ENCODE assay signal across 15 cellular contexts in the genomic region with DNA sequence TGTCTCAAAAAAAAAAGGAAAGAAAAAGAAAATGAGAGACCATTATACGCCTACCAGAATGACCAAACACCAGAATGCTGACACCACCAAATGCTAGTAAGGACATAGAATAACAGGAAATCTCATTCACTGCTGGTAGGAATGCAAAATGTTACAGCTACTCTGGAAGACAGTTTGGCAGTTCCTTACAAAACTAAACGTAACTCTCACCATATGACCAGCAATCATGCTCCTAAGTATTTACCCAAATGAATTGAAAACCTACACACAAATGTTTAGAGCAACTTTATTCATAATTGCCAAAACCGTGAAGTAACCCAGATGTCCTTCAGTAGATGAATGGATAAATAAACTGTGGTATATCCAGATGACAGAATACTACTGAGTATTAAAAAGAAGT. TPM values are rescaled to one million over a fixed set of nuclear protein-coding genes. Genes with fewer than 3 reads are reported as not detected.
A peak's percentile ranks its signal among the peaks of the same experiment; 100 is the strongest.
DNase-seq lines count a peak whose midpoint lies in the region; ATAC-seq and TF ChIP-seq lines count a peak whose summit lies in the region.
"Had no signal": no experiment of that assay in that cellular context is flagged by ENCODE, and none has a peak within 500 bp of the region (broad histone marks: within the 10 kb centered on the region; RNA-seq: fewer than 3 reads in every experiment).

No MANE protein-coding gene starts in this region.

- WGBS in transverse colon (ENCODE audit: low coverage in 1 of 2), 2 donors, result 60 to 75% methylated on average over 1 to 3 of the region's 3 CpGs

- DNase-seq in dermis blood vessel endothelial cell, result peak; percentile 60
- DNase-seq in left lung, result no peak
- DNase-seq in transverse colon, result no peak
- no peak for DNase-seq in activated CD4-positive, CD25-positive, alpha-beta regulatory T cell (lab: John Stamatoyannopoulos, UW)
- no peak for DNase-seq in NCI-H2081 treated with DMSO at 0.1 percent for 48 hours (lab: John Stamatoyannopoulos, UW)
- DNase-seq: activated CD4-positive, alpha-beta T cell treated with anti-CD3 and anti-CD28 coated beads for 36 hours; activated naive CD8-positive, alpha-beta T cell treated with anti-CD3 and anti-CD28 coated beads for 36 hours; CD4-positive, CD25-positive, alpha-beta regulatory T cell; heart right ventricle; NCI-H446; posterior cingulate gyrus; substantia nigra; T1000 had no signal

- H3K4me3 ChIP-seq in Loucy (ENCODE audit: low read length, poor library complexity, severe bottlenecking) (no peak overlapping the region), left lung (no peak overlapping the region), transverse colon (no peak overlapping the region)
- H3K4me3 ChIP-seq: heart right ventricle had no signal

- intact Hi-C loops in left lung (cut with DNase I), result no loop called here
- intact Hi-C loops in transverse colon (cut with DNase I; ENCODE audit: low total_unique reads), result no loop called here

- H3K36me3 ChIP-seq in Loucy (ENCODE audit: insufficient read depth, low read length), result no peaks in the 10 kb centered on the region
- H3K36me3 ChIP-seq in left lung, result peaks cover 0 to 6% of the 10 kb centered on the region in 2 donors
- H3K36me3 ChIP-seq in transverse colon, result no peaks in the 10 kb centered on the region
- H3K36me3 ChIP-seq: heart right ventricle had no signal

- TF ChIP-seq POLR2A in transverse colon (IDR thresholded peaks at IDR 0.05), result peak; percentile 10

- H3K79me2 ChIP-seq in Loucy (ENCODE audit: insufficient read depth, low read length), result peaks cover 97% of the 10 kb centered on the region

- no peak overlapping the region for H2AFZ ChIP-seq in Loucy (ENCODE audit: low read length)

- H3K4me1 ChIP-seq in Loucy (ENCODE audit: insufficient read depth, low read length, poor library complexity, severe bottlenecking), result peaks cover 50% of the 10 kb centered on the region
- H3K4me1 ChIP-seq in left lung, result peaks cover 9 to 48% of the 10 kb centered on the region in 2 donors
- peaks cover 9 to 63% (median 30%) of the 10 kb centered on the region in 4 donors for H3K4me1 ChIP-seq in transverse colon

- peak overlapping the region; percentile 27 to 34 for H3K27ac ChIP-seq in left lung
- H3K27ac ChIP-seq in transverse colon, result peak overlapping the region; percentile 33 to 68 (median 60)

- in situ Hi-C loops in transverse colon (cut with MboI; ENCODE audit: low pct_ligation_motif_present in 1 of 4, low pct_unique_long_range_greater_than_20kb in 1 of 4, low sequenced_read_pairs in 3 of 4), result no loop called here

- H3K9me3 ChIP-seq in Loucy (ENCODE audit: insufficient read depth, low read depth, low read length) (no peaks in the 10 kb centered on the region), left lung (no peaks in the 10 kb centered on the region), transverse colon (no peaks in the 10 kb centered on the region)
- H3K9me3 ChIP-seq: heart right ventricle had no signal

- TF ChIP-seq CTCF in Loucy (conservative IDR thresholded peaks at IDR 0.05; ENCODE audit: low read length) (no peak), left lung (IDR thresholded peaks at IDR 0.05) (no peak), transverse colon (IDR thresholded peaks at IDR 0.05) (peak in 1 of 5 experiments; percentile 14)

- no peak overlapping the region for H3K9ac ChIP-seq in Loucy (ENCODE audit: low read depth, low read length, poor library complexity, severe bottlenecking)

- no peaks in the 10 kb centered on the region for H3K9me2 ChIP-seq in Loucy (replicated peaks; ENCODE audit: low read depth, low read length)

- ATAC-seq in left lung (peak; percentile 20), HG03571 (IDR thresholded peaks at IDR 0.05; ENCODE audit: unreplicated experiment) (no peak)
- ATAC-seq: activated CD4-positive, alpha-beta T cell treated with anti-CD3 and anti-CD28 coated beads for 36 hours had no signal

- TF ChIP-seq EP300 in transverse colon (IDR thresholded peaks at IDR 0.05; ENCODE audit: low read depth), result no peak

- H3K27me3 ChIP-seq in Loucy (ENCODE audit: insufficient read depth, low read length, poor library complexity, severe bottlenecking), result no peaks in the 10 kb centered on the region
- no peaks in the 10 kb centered on the region for H3K27me3 ChIP-seq in left lung
- no peaks in the 10 kb centered on the region for H3K27me3 ChIP-seq in transverse colon
- H3K27me3 ChIP-seq: heart right ventricle had no signal

- peak overlapping the region; percentile 87 for H3K4me2 ChIP-seq in Loucy (ENCODE audit: low read depth, low read length, poor library complexity, severe bottlenecking)

- no peaks in the 10 kb centered on the region for H3F3A ChIP-seq in Loucy (ENCODE audit: low read depth)

- peaks cover 57% of the 10 kb centered on the region for H4K20me1 ChIP-seq in Loucy (ENCODE audit: insufficient read depth, low read length, poor library complexity, severe bottlenecking)

RNA-seq across cellular contexts. Expression of a gene that starts 7.2 kb away (rescaled TPM):
- total RNA-seq in dermis blood vessel endothelial cell (32.8 and 38.4 TPM in 2 replicates), left lung (10 to 100 TPM; 36.8 to 41.7 TPM), transverse colon (100 to 1,000 TPM in 3 of 4 donors, 10 to 100 TPM in 1; 41.6 to 253 (median 121) TPM)
